ENCODE assay signal across 28 cellular contexts in genomic region chr4:6066191-6066590, GRCh38. TPM values are rescaled to one million over a fixed set of nuclear protein-coding genes. Genes with fewer than 3 reads are reported as not detected.
"Had no signal": no experiment of that assay in that cellular context is flagged by ENCODE, and none has a peak within 500 bp of the region (broad histone marks: within the 10 kb centered on the region; RNA-seq: fewer than 3 reads in every experiment).

No MANE protein-coding gene starts in this region.

- H3K27ac Mint-ChIP-seq: mesothelial cell of epicardium; naive B cell; natural killer cell; nephron progenitor cell; neural progenitor cell; progenitor cell of endocrine pancreas; stimulated activated memory B cell treated with anti-CD40 and anti-IgM and Interleukin-4, amounts not matched to agents 10 μg/mL and 1 μg/mL and 100 μg/mL, for 72 hours; type B pancreatic cell had no signal

- H3K36me3 Mint-ChIP-seq: mesothelial cell of epicardium; naive B cell; natural killer cell; neural progenitor cell; stimulated activated memory B cell treated with anti-CD40 and anti-IgM and Interleukin-4, amounts not matched to agents 10 μg/mL and 1 μg/mL and 100 μg/mL, for 72 hours; type B pancreatic cell had no signal

- H3K4me3 Mint-ChIP-seq: immature natural killer cell; mesothelial cell of epicardium; natural killer cell; nephron progenitor cell; neural progenitor cell; stimulated activated memory B cell treated with anti-CD40 and anti-IgM and Interleukin-4, amounts not matched to agents 10 μg/mL and 1 μg/mL and 100 μg/mL, for 72 hours; type B pancreatic cell had no signal

- DNase-seq: hypothalamus; immature natural killer cell; kidney; left ventricle myocardium inferior; mesendoderm; naive B cell; natural killer cell; nephron progenitor cell; ovary; retina; right cardiac atrium; small intestine; spleen; stimulated activated CD4-positive, alpha-beta T cell treated with anti-CD3 and anti-CD28 coated beads, Interleukin-4, amount 100 ng/mL, for 24 hours; stimulated activated naive CD8-positive, alpha-beta T cell treated with anti-CD3 and anti-CD28 coated beads, Interleukin-15, Interleukin-2, amounts not matched to agents 100 U/mL and 50 U/mL, for 24 hours; stomach; testis; tibial artery; uterus had no signal

- H3K27me3 ChIP-seq: neural progenitor cell, ovary, testis, uterus had no signal

- H3K9me3 Mint-ChIP-seq: natural killer cell, type B pancreatic cell had no signal

- H3K4me3 ChIP-seq: left ventricle myocardium inferior, lung, neural progenitor cell, ovary, spleen, stomach, testis, tibial artery, uterus had no signal

- H3K27me3 Mint-ChIP-seq: stimulated activated memory B cell treated with anti-CD40 and anti-IgM and Interleukin-4, amounts not matched to agents 10 μg/mL and 1 μg/mL and 100 μg/mL, for 72 hours had no signal

- H3K4me2 ChIP-seq: neural progenitor cell had no signal

- H2AFZ ChIP-seq: neural progenitor cell had no signal

- H3K36me3 ChIP-seq: left ventricle myocardium inferior, neural progenitor cell, ovary, stomach, tibial artery, uterus had no signal

- H3K4me1 Mint-ChIP-seq: immature natural killer cell; mesothelial cell of epicardium; naive B cell; stimulated activated memory B cell treated with anti-CD40 and anti-IgM and Interleukin-4, amounts not matched to agents 10 μg/mL and 1 μg/mL and 100 μg/mL, for 72 hours had no signal

- ATAC-seq: natural killer cell; right cardiac atrium; sciatic nerve; stimulated activated memory B cell treated with anti-CD40 and anti-IgM and Interleukin-4, amounts not matched to agents 10 μg/mL and 1 μg/mL and 100 μg/mL, for 72 hours; stimulated activated naive CD8-positive, alpha-beta T cell treated with anti-CD3 and anti-CD28 coated beads, Interleukin-15, Interleukin-2, amounts not matched to agents 100 U/mL and 50 U/mL, for 24 hours had no signal

- H3K4me1 ChIP-seq: left ventricle myocardium inferior, spleen, testis, tibial artery, uterus had no signal

- H3K9ac ChIP-seq: neural progenitor cell had no signal

- H3K9me3 ChIP-seq: left ventricle myocardium inferior, ovary, testis, uterus had no signal

- H3K27ac ChIP-seq: left ventricle myocardium inferior, neural progenitor cell, ovary, spleen, stomach, testis, tibial artery, uterus had no signal

RNA-seq across cellular contexts. Expression of gene C4orf50, which starts 48.0 kb away (rescaled TPM):
- total RNA-seq: left ventricle myocardium inferior, lower leg skin, pulmonary artery endothelial cell had no signal
